ENCODE assay signal across 8 cellular contexts in genomic region chr17:75238684-75239191, GRCh38. TPM values are rescaled to one million over a fixed set of nuclear protein-coding genes. Genes with fewer than 3 reads are reported as not detected.
DNase-seq lines count a peak whose midpoint lies in the region; ATAC-seq, FAIRE-seq and TF ChIP-seq lines count a peak whose summit lies in the region.

No MANE protein-coding gene starts in this region.

- H3K9me3 ChIP-seq in fibroblast of lung (ENCODE audit: control insufficient read depth, insufficient read depth, low read depth, low read length) (no peaks in the 10 kb centered on the region), aorta (ENCODE audit: control insufficient read depth, low read length) (no peaks in the 10 kb centered on the region)

- no peak overlapping the region for H3K4me2 ChIP-seq in fibroblast of lung (ENCODE audit: extremely low read depth, insufficient read depth, low read length)

- H3K4me3 ChIP-seq in fibroblast of lung (replicated peaks in 1 of 4; ENCODE audit: control extremely low read depth in 1 of 4, insufficient read depth in 1 of 4, low read depth in 3 of 4, low read length in 4 of 4) (no peak overlapping the region), aorta (ENCODE audit: low read length in 2 of 2) (no peak overlapping the region)

- 45 to 46% methylated on average over 13 of the region's 13 CpGs for WGBS in aorta, 2 donors

- ATAC-seq in aorta (ENCODE audit: low FRiP score), result peak; percentile 67
- ATAC-seq in GM19035 (IDR thresholded peaks at IDR 0.05; ENCODE audit: unreplicated experiment), result no peak

- TF ChIP-seq CTCF in fibroblast of lung (conservative IDR thresholded peaks at IDR 0.05 in 1 of 2, IDR thresholded peaks at IDR 0.05 in 1 of 2; ENCODE audit: low read depth in 1 of 2, low read length in 2 of 2), result peak; percentile 68 to 89

- H3K27me3 ChIP-seq in fibroblast of lung (ENCODE audit: control insufficient read depth, insufficient read depth, low read length) (no peaks in the 10 kb centered on the region), aorta (ENCODE audit: control insufficient read depth in 1 of 2, insufficient read depth in 2 of 2, low read length in 1 of 2) (no peaks in the 10 kb centered on the region)

- peak; percentile 77 for FAIRE-seq in HTR-8/SVneo (lab: Jason Lieb, UNC)

- no peak overlapping the region for H2AFZ ChIP-seq in fibroblast of lung (ENCODE audit: low read length)

- H3K36me3 ChIP-seq in fibroblast of lung (ENCODE audit: control insufficient read depth, insufficient read depth, low read length) (peaks cover 44% of the 10 kb centered on the region), aorta (ENCODE audit: control insufficient read depth in 1 of 2, insufficient read depth in 2 of 2, low read length in 1 of 2) (peaks cover 0 to 12% of the 10 kb centered on the region in 2 donors)

- no peaks in the 10 kb centered on the region for H4K20me1 ChIP-seq in fibroblast of lung (ENCODE audit: control insufficient read depth, extremely low read depth, insufficient read depth, low read length)

- DNase-seq in DMS153 treated with DMSO at 0.1 percent for 48 hours (lab: John Stamatoyannopoulos, UW; ENCODE audit: unreplicated experiment), result peak; percentile 49
- peak; percentile 90 for DNase-seq in HTR-8/SVneo (ENCODE audit: insufficient read length, low spot score)
- peak; percentile 27 for DNase-seq in activated T-helper 1 cell treated with Interleukin-2 at 50 U/mL for 16 hours (ENCODE audit: low read depth)
- DNase-seq in fibroblast of lung (ENCODE audit: low read depth in 2 of 2), result peak; percentile 58 to 72
- peak; percentile 17 for DNase-seq in non-pigmented ciliary epithelial cell (ENCODE audit: low read depth)
- DNase-seq in aorta, result peak in 1 of 2 donors; percentile 80

- no peaks in the 10 kb centered on the region for H3K79me2 ChIP-seq in fibroblast of lung (ENCODE audit: control insufficient read depth, insufficient read depth, low read length)

- H3K4me1 ChIP-seq in fibroblast of lung (ENCODE audit: control insufficient read depth, extremely low read depth, insufficient read depth, low read length) (peaks cover 3% of the 10 kb centered on the region), aorta (ENCODE audit: control insufficient read depth in 1 of 2, insufficient read depth in 2 of 2, low read length in 2 of 2) (no peaks in the 10 kb centered on the region)

- H3K9ac ChIP-seq in fibroblast of lung (ENCODE audit: insufficient read depth, low read length), result no peak overlapping the region

- intact Hi-C loops in aorta (cut with DNase I), result no loop called here

- no peak overlapping the region for H3K27ac ChIP-seq in fibroblast of lung (ENCODE audit: insufficient read depth, low read length)
- no peak overlapping the region for H3K27ac ChIP-seq in aorta (ENCODE audit: low read depth in 1 of 2, low read length in 2 of 2)

TF ChIP-seq in PFSK-1, 5 proteins besides CTCF, POLR2A, EP300 and RAD21:
- TF ChIP-seq FOXP2 (optimal IDR thresholded peaks at IDR 0.05; ENCODE audit: borderline replicate concordance, extremely low read depth, extremely low read length, insufficient read depth), result no peak
- TF ChIP-seq POLR2AphosphoS5 (IDR thresholded peaks at IDR 0.05; ENCODE audit: low read depth, low read length), result 0 out of 2 replicates have a peak, but pooled peaks have one; percentile 6
- no peak for TF ChIP-seq TAF1 (IDR thresholded peaks at IDR 0.05; ENCODE audit: borderline replicate concordance, insufficient read depth, low read length)
- TF ChIP-seq SIN3A (IDR thresholded peaks at IDR 0.05; ENCODE audit: borderline replicate concordance, insufficient read depth, low read length), result no peak
- TF ChIP-seq REST (IDR thresholded peaks at IDR 0.05; ENCODE audit: insufficient read depth in 1 of 2, low read depth in 2 of 2, low read length in 2 of 2), result no peak

RNA-seq across cellular contexts. Expression of gene GGA3, which starts 22.7 kb away (rescaled TPM):
- polyA plus RNA-seq in PFSK-1 (2012; ENCODE audit: insufficient read length, low read depth), result 56.9 TPM
- total RNA-seq in fibroblast of lung (8.0 and 13.0 TPM in 2 replicates), aorta (10 to 100 TPM; 38.9 to 51.0 TPM)
- polyA plus RNA-seq in fibroblast of lung (14.4 and 21.8 TPM in 2 replicates), aorta (10 to 100 TPM in 1 of 2 donors, 1 to 10 TPM in 1; 5.6 to 30.8 TPM)
- 15.7 and 20.2 TPM in 2 replicates for polyA plus RNA-seq in fibroblast of lung (2012)
- 60.0 and 62.1 TPM in 2 replicates for polyA minus RNA-seq in fibroblast of lung (ENCODE audit: low replicate concordance)

RNA-seq across cellular contexts. Expression of gene MRPS7, which starts 22.9 kb away (rescaled TPM):
- 115 TPM for polyA plus RNA-seq in PFSK-1 (2012; ENCODE audit: insufficient read length, low read depth)
- total RNA-seq in fibroblast of lung (44.7 and 51.5 TPM in 2 replicates), aorta (10 to 100 TPM; 24.6 to 26.6 TPM)
- polyA plus RNA-seq in fibroblast of lung (44.2 and 62.8 TPM in 2 replicates), aorta (10 to 100 TPM; 37.9 to 38.8 TPM)
- polyA plus RNA-seq in fibroblast of lung (2012), result 49.1 and 72.4 TPM in 2 replicates
- polyA minus RNA-seq in fibroblast of lung (ENCODE audit: low replicate concordance), result 27.5 and 38.9 TPM in 2 replicates

RNA-seq across cellular contexts. Expression of gene MIF4GD, which starts 32.3 kb away (rescaled TPM):
- polyA plus RNA-seq in PFSK-1 (2012; ENCODE audit: insufficient read length, low read depth), result 31.3 TPM
- total RNA-seq in fibroblast of lung (5.6 and 6.3 TPM in 2 replicates), aorta (10 to 100 TPM; 26.2 to 27.4 TPM)
- polyA plus RNA-seq in fibroblast of lung (10.3 and 11.4 TPM in 2 replicates), aorta (10 to 100 TPM; 27.7 to 33.0 TPM)
- 8.1 and 9.7 TPM in 2 replicates for polyA plus RNA-seq in fibroblast of lung (2012)
- 11.3 and 14.4 TPM in 2 replicates for polyA minus RNA-seq in fibroblast of lung (ENCODE audit: low replicate concordance)

RNA-seq across cellular contexts. Expression of gene NUP85, which starts 33.3 kb away (rescaled TPM):
- polyA plus RNA-seq in PFSK-1 (2012; ENCODE audit: insufficient read length, low read depth), result 107 TPM
- total RNA-seq in fibroblast of lung (18.5 and 21.3 TPM in 2 replicates), aorta (10 to 100 TPM; 71.0 to 76.2 TPM)
- polyA plus RNA-seq in fibroblast of lung (29.6 and 49.1 TPM in 2 replicates), aorta (10 to 100 TPM; 17.2 to 99.5 TPM)
- 30.5 and 52.4 TPM in 2 replicates for polyA plus RNA-seq in fibroblast of lung (2012)
- polyA minus RNA-seq in fibroblast of lung (ENCODE audit: low replicate concordance), result 59.7 and 76.3 TPM in 2 replicates

RNA-seq across cellular contexts. Expression of gene SLC25A19, which starts 50.5 kb away (rescaled TPM):
- 42.6 TPM for polyA plus RNA-seq in PFSK-1 (2012; ENCODE audit: insufficient read length, low read depth)
- total RNA-seq in fibroblast of lung (7.4 and 9.7 TPM in 2 replicates), aorta (10 to 100 TPM in 1 of 2 donors, 1 to 10 TPM in 1; 8.0 to 15.7 TPM)
- polyA plus RNA-seq in fibroblast of lung (5.1 and 8.4 TPM in 2 replicates), aorta (1 to 10 TPM; 5.0 to 7.8 TPM)
- 5.9 and 11.8 TPM in 2 replicates for polyA plus RNA-seq in fibroblast of lung (2012)
- polyA minus RNA-seq in fibroblast of lung (ENCODE audit: low replicate concordance), result 24.0 and 26.9 TPM in 2 replicates
